Comparison of ENCODE assay signal across 13 cellular contexts in the genomic region with DNA sequence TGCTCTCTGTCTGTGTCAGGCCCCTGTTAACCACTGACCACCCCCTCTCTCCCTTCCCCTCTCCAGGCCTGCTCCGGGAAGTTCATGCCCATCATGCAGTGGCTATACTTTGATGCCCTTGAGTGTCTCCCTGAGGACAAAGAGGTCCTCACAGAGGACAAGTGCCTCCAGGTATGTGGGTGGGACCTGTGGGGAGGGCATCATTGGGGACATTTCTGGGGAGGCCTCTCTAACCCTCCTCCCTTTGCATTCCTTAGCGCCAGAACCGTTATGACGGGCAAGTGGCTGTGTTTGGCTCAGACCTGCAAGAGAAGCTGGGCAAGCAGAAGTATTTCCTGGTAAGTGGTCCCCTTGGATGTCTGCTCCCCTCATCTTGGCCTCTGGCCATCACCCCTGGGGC. TPM values are rescaled to one million over a fixed set of nuclear protein-coding genes. Genes with fewer than 3 reads are reported as not detected.
DNase-seq lines count a peak whose midpoint lies in the region; ATAC-seq and TF ChIP-seq lines count a peak whose summit lies in the region.
"Had no signal": no experiment of that assay in that cellular context is flagged by ENCODE, and none has a peak within 500 bp of the region (broad histone marks: within the 10 kb centered on the region; RNA-seq: fewer than 3 reads in every experiment).

No MANE protein-coding gene starts in this region.

- no peak overlapping the region for H2BK15ac ChIP-seq in IMR-90 (ENCODE audit: low read depth, low read length)

- POLR2A ChIA-PET in IMR-90 (lab: Charles Lee; ENCODE audit: unreplicated experiment) (no interaction called here), PC-3 (lab: Charles Lee; ENCODE audit: unreplicated experiment) (no interaction called here)

- intact Hi-C loops in IMR-90 (cut with micrococcal nuclease): no loop called here
- intact Hi-C loops in PC-3 (cut with micrococcal nuclease): no loop called here
- intact Hi-C loops in left lung (cut with DNase I): no loop called here
- intact Hi-C loops in upper lobe of right lung (cut with DNase I): no loop called here

- no peak for TF ChIP-seq POLR2A in IMR-90 (IDR thresholded peaks at IDR 0.05; ENCODE audit: low read depth, low read length)

- H3K4ac ChIP-seq in IMR-90 (ENCODE audit: low read depth, low read length): no peak overlapping the region

- BruUV-seq in IMR-90 (replicated peaks; lab: Mats Ljungman, UMichigan): TSS peak; percentile 67
- BruUV-seq in PC-3 (replicated peaks; lab: Mats Ljungman, UMichigan): TSS peak; percentile 20

- no peak overlapping the region for H3K14ac ChIP-seq in IMR-90 (replicated peaks; ENCODE audit: low read depth, low read length)

- H3K79me1 ChIP-seq in IMR-90 (ENCODE audit: low read depth in 1 of 2, low read length in 2 of 2): peaks cover 39 to 58% of the 10 kb centered on the region in 2 experiments

- H3K18ac ChIP-seq in IMR-90 (ENCODE audit: low read depth, low read length): no peak overlapping the region

- H3K36me3 ChIP-seq in IMR-90 (ENCODE audit: control insufficient read depth, insufficient read depth, low read length): peaks cover 89% of the 10 kb centered on the region
- H3K36me3 ChIP-seq in PC-3 (ENCODE audit: low read depth, low read length): peaks cover 84% of the 10 kb centered on the region
- H3K36me3 ChIP-seq in left lung: peaks cover 0 to 97% of the 10 kb centered on the region in 2 donors
- H3K36me3 ChIP-seq in upper lobe of right lung: peaks cover 72% of the 10 kb centered on the region

- peaks cover 33% of the 10 kb centered on the region for H3K79me2 ChIP-seq in PC-3 (ENCODE audit: low read length)

- ATAC-seq in IMR-90 (ENCODE audit: low read depth) (no peak), PC-3 (no peak), left lung (peak; percentile 9), upper lobe of right lung (peak; percentile 62), GM21447 (IDR thresholded peaks at IDR 0.05; ENCODE audit: unreplicated experiment) (no peak)

- WGBS in IMR-90 (ENCODE audit: extremely low coverage in 2 of 2, insufficient read length in 1 of 2), 2 experiments: 100% methylated on average over 2 of the region's 4 CpGs; no CpG with 5 or more reads in 1 of the 2 experiments

- H2BK120ac ChIP-seq in IMR-90 (ENCODE audit: low read depth, low read length): no peak overlapping the region

- H3K4me1 ChIP-seq in IMR-90 (ENCODE audit: control insufficient read depth, insufficient read depth, low read length) (peaks cover 3% of the 10 kb centered on the region; the same call in 1 of the 2 replicates), PC-3 (ENCODE audit: insufficient read depth, low read length) (peaks cover 14% of the 10 kb centered on the region), left lung (peaks cover 0 to 5% of the 10 kb centered on the region in 2 donors), upper lobe of right lung (no peaks in the 10 kb centered on the region)
- H3K4me1 ChIP-seq: Caco-2 had no signal

- H3K9me3 ChIP-seq in IMR-90 (ENCODE audit: control insufficient read depth, insufficient read depth, low read length) (no peaks in the 10 kb centered on the region), PC-3 (ENCODE audit: low read length) (no peaks in the 10 kb centered on the region), left lung (no peaks in the 10 kb centered on the region), upper lobe of right lung (no peaks in the 10 kb centered on the region)
- H3K9me3 ChIP-seq: Caco-2 had no signal

- peaks cover 4% of the 10 kb centered on the region for H3F3A ChIP-seq in PC-3 (ENCODE audit: low read length, unreplicated experiment)

- TF ChIP-seq RAD21 in IMR-90 (IDR thresholded peaks at IDR 0.05; ENCODE audit: low read length): no peak

- H3K4me3 ChIP-seq in IMR-90 (ENCODE audit: insufficient read depth, low read depth, low read length) (no peak overlapping the region), PC-3 (ENCODE audit: low read length) (no peak overlapping the region), left lung (no peak overlapping the region), upper lobe of right lung (no peak overlapping the region)

- dilution Hi-C loops in IMR-90 (cut with HindIII; ENCODE audit: low sequenced_read_pairs, unreplicated experiment): no loop called here

- H3K27me3 ChIP-seq in IMR-90 (ENCODE audit: control insufficient read depth, insufficient read depth, low read length) (no peaks in the 10 kb centered on the region; the same call in 1 of the 2 replicates), PC-3 (ENCODE audit: low read length) (no peaks in the 10 kb centered on the region), left lung (no peaks in the 10 kb centered on the region), upper lobe of right lung (no peaks in the 10 kb centered on the region)

- H2AK9ac ChIP-seq in IMR-90 (replicated peaks; ENCODE audit: low read depth, low read length, poor library complexity): no peak overlapping the region

- CTCF ChIA-PET in IMR-90 (lab: Yijun Ruan, JAX) (no interaction called here), PC-3 (lab: Charles Lee) (no interaction called here)

- 0 out of 2 replicates have a peak, but pooled peaks cover 5% of the 10 kb centered on the region for H3K9me1 ChIP-seq in IMR-90 (ENCODE audit: insufficient read depth, low read length)

- DNase-seq in IMR-90 (no peak), PC-3 (no peak), left lung (no peak), upper lobe of right lung (no peak), NOMO-1 treated with DMSO at 0.1 percent for 48 hours (lab: John Stamatoyannopoulos, UW; ENCODE audit: unreplicated experiment) (no peak)
- no peak for DNase-seq in activated naive CD4-positive, alpha-beta T cell treated with anti-CD3 and anti-CD28 coated beads, Interleukin-2, amount 50 U/mL, for 16 hours
- DNase-seq: ACHN; Caco-2; CD4-positive, alpha-beta T cell; GOT3; H7 had no signal

- H2AK5ac ChIP-seq in IMR-90 (ENCODE audit: low read depth, low read length): no peak overlapping the region

- in situ Hi-C loops in IMR-90 (cut with MboI; ENCODE audit: low sequenced_read_pairs): loop anchor here (25.0 kb wide), 1 partner anchor 434 kb away; a partner anchor contains a TSS

- no peak overlapping the region for H3K4me2 ChIP-seq in IMR-90 (ENCODE audit: low read depth, low read length)
- no peak overlapping the region for H3K4me2 ChIP-seq in PC-3 (ENCODE audit: low read length)

- no peak overlapping the region for H3K27ac ChIP-seq in IMR-90 (ENCODE audit: insufficient read depth, low read length)
- H3K27ac ChIP-seq in PC-3 (ENCODE audit: low read length): no peak overlapping the region
- H3K27ac ChIP-seq in left lung: no peak overlapping the region
- H3K27ac ChIP-seq in upper lobe of right lung: no peak overlapping the region
- H3K27ac ChIP-seq: C4-2B had no signal

- H4K20me1 ChIP-seq in IMR-90 (ENCODE audit: insufficient read depth, low read length) (peaks cover 64% of the 10 kb centered on the region), PC-3 (ENCODE audit: low read length) (peaks cover 13% of the 10 kb centered on the region)

- H2BK5ac ChIP-seq in IMR-90 (ENCODE audit: low read depth, low read length, poor library complexity, severe bottlenecking): no peak overlapping the region

- no peak overlapping the region for H2BK20ac ChIP-seq in IMR-90 (ENCODE audit: low read depth, low read length)

- no peak overlapping the region for H4K91ac ChIP-seq in IMR-90 (ENCODE audit: insufficient read depth, low read depth, low read length)

- no peak overlapping the region for H4K8ac ChIP-seq in IMR-90 (ENCODE audit: low read depth in 2 of 2, low read length in 2 of 2)

- no peak overlapping the region for H2AFZ ChIP-seq in IMR-90 (replicated peaks; ENCODE audit: low read length, poor library complexity)
- no peak overlapping the region for H2AFZ ChIP-seq in PC-3 (ENCODE audit: low read length)

- H4K5ac ChIP-seq in IMR-90 (ENCODE audit: low read depth, low read length): no peak overlapping the region

- no peak overlapping the region for H3K23ac ChIP-seq in IMR-90 (ENCODE audit: low read depth, low read length)

- H3K56ac ChIP-seq in IMR-90 (ENCODE audit: extremely low read depth, insufficient read depth, low read length): no peak overlapping the region

- no peak overlapping the region for H3K9ac ChIP-seq in IMR-90 (ENCODE audit: low read depth, low read length)
- no peak overlapping the region for H3K9ac ChIP-seq in PC-3 (ENCODE audit: low read length)

- H3K9me2 ChIP-seq in PC-3 (replicated peaks; ENCODE audit: low read length): no peaks in the 10 kb centered on the region

- no peak for TF ChIP-seq CTCF in IMR-90 (conservative IDR thresholded peaks at IDR 0.05; ENCODE audit: low read depth, low read length)
- no peak for TF ChIP-seq CTCF in PC-3 (conservative IDR thresholded peaks at IDR 0.05; ENCODE audit: low read depth, low read length)
- TF ChIP-seq CTCF in left lung (IDR thresholded peaks at IDR 0.05): no peak
- TF ChIP-seq CTCF in upper lobe of right lung (IDR thresholded peaks at IDR 0.05): no peak

RNA-seq across cellular contexts. Expression of a gene that starts 9.2 kb away (rescaled TPM):
- total RNA-seq in IMR-90 (2012; rRNA removed) (256 and 299 TPM in 2 replicates), PC-3 (2014; rRNA removed) (282 and 299 TPM in 2 replicates), left lung (100 to 1,000 TPM; 202 to 248 TPM), upper lobe of right lung (161 TPM)
- polyA plus RNA-seq in IMR-90 (2012; rRNA removed): 343 and 366 TPM in 2 replicates
- 253 and 341 TPM in 2 replicates for polyA plus RNA-seq in IMR-90 (2012; cell fraction: cytosol; rRNA removed)
- polyA plus RNA-seq in IMR-90 (2012; cell fraction: nucleus; rRNA removed; ENCODE audit: low replicate concordance): 285 and 480 TPM in 2 replicates

RNA-seq across cellular contexts. Expression of a gene that starts 15.6 kb away (rescaled TPM):
- total RNA-seq in IMR-90 (2012; rRNA removed) (69.4 and 85.3 TPM in 2 replicates), PC-3 (2014; rRNA removed) (155 and 208 TPM in 2 replicates), left lung (10 to 100 TPM; 81.1 to 95.8 TPM), upper lobe of right lung (66.4 TPM)
- polyA plus RNA-seq in IMR-90 (2012; rRNA removed): 106 and 116 TPM in 2 replicates
- 72.0 and 131 TPM in 2 replicates for polyA plus RNA-seq in IMR-90 (2012; cell fraction: cytosol; rRNA removed)
- 187 and 297 TPM in 2 replicates for polyA plus RNA-seq in IMR-90 (2012; cell fraction: nucleus; rRNA removed; ENCODE audit: low replicate concordance)

RNA-seq across cellular contexts. Expression of a gene that starts 29.9 kb away (rescaled TPM):
- 50.5 and 59.7 TPM in 2 replicates for total RNA-seq in IMR-90 (2012; rRNA removed)
- 33.0 and 33.5 TPM in 2 replicates for polyA plus RNA-seq in IMR-90 (2012; rRNA removed)
- polyA plus RNA-seq in IMR-90 (2012; cell fraction: cytosol; rRNA removed): 18.8 and 25.3 TPM in 2 replicates
- polyA plus RNA-seq in IMR-90 (2012; cell fraction: nucleus; rRNA removed; ENCODE audit: low replicate concordance): 110 and 113 TPM in 2 replicates
- total RNA-seq in PC-3 (2014; rRNA removed): 31.3 and 37.3 TPM in 2 replicates
- 10 to 100 TPM; 36.2 to 49.8 TPM for total RNA-seq in left lung
- 56.0 TPM for total RNA-seq in upper lobe of right lung

RNA-seq across cellular contexts. Expression of a gene that starts 57.9 kb away (rescaled TPM):
- total RNA-seq in IMR-90 (2012; rRNA removed) (36.0 and 37.8 TPM in 2 replicates), PC-3 (2014; rRNA removed) (71.5 and 87.0 TPM in 2 replicates), left lung (10 to 100 TPM; 31.6 to 32.2 TPM), upper lobe of right lung (31.9 TPM)
- 33.4 and 38.3 TPM in 2 replicates for polyA plus RNA-seq in IMR-90 (2012; rRNA removed)
- polyA plus RNA-seq in IMR-90 (2012; cell fraction: cytosol; rRNA removed): 26.7 and 40.1 TPM in 2 replicates
- polyA plus RNA-seq in IMR-90 (2012; cell fraction: nucleus; rRNA removed; ENCODE audit: low replicate concordance): 61.7 and 97.3 TPM in 2 replicates

RNA-seq across cellular contexts. Expression of a gene that starts 58.4 kb away (rescaled TPM):
- total RNA-seq in IMR-90 (2012; rRNA removed): 17.0 and 24.4 TPM in 2 replicates
- polyA plus RNA-seq in IMR-90 (2012; rRNA removed): 58.3 and 67.7 TPM in 2 replicates
- 115 and 212 TPM in 2 replicates for polyA plus RNA-seq in IMR-90 (2012; cell fraction: cytosol; rRNA removed)
- polyA plus RNA-seq in IMR-90 (2012; cell fraction: nucleus; rRNA removed; ENCODE audit: low replicate concordance): 20.4 and 29.9 TPM in 2 replicates
- 164 and 258 TPM in 2 replicates for total RNA-seq in PC-3 (2014; rRNA removed)
- 10 to 100 TPM; 58.5 to 80.4 TPM for total RNA-seq in left lung
- 57.4 TPM for total RNA-seq in upper lobe of right lung

Comparison
In these comparisons a context has a peak if more than half of its experiments do, and no peak if none do; other contexts are left out.
1. ATAC-seq: peak in left lung (single experiment) and upper lobe of right lung (single experiment); none in IMR-90 (single experiment), PC-3 (single experiment) and GM21447 (single experiment).